Comparison of ENCODE assay signal across 21 cellular contexts in genomic region chr2:134689303-134689702, GRCh38. TPM values are rescaled to one million over a fixed set of nuclear protein-coding genes. Genes with fewer than 3 reads are reported as not detected.
DNase-seq lines count a peak whose midpoint lies in the region; ATAC-seq, FAIRE-seq and TF ChIP-seq lines count a peak whose summit lies in the region.
"Had no signal": no experiment of that assay in that cellular context is flagged by ENCODE, and none has a peak within 500 bp of the region (broad histone marks: within the 10 kb centered on the region; RNA-seq: fewer than 3 reads in every experiment).

No MANE protein-coding gene starts in this region.

- H3K36me3 ChIP-seq in GM12878 (ENCODE audit: control insufficient read depth in 2 of 2, insufficient read depth in 2 of 2, low read length in 1 of 2) (no peaks in the 10 kb centered on the region), breast epithelium (no peaks in the 10 kb centered on the region), lower lobe of right lung (no peaks in the 10 kb centered on the region)

- TF ChIP-seq POLR2A in GM12891 (IDR thresholded peaks at IDR 0.05; ENCODE audit: low read depth, low read length) (no peak), GM12878 (IDR thresholded peaks at IDR 0.05; ENCODE audit: low read depth, low read length) (no peak), GM18505 (IDR thresholded peaks at IDR 0.05; ENCODE audit: borderline replicate concordance, extremely low read depth, insufficient read depth, insufficient read length) (no peak), breast epithelium (IDR thresholded peaks at IDR 0.05) (no peak)

- TF ChIP-seq CTCF in GM12878 (IDR thresholded peaks at IDR 0.05 in 2 of 3, conservative IDR thresholded peaks at IDR 0.05 in 1 of 3; ENCODE audit: control insufficient read depth in 2 of 3, extremely low read depth in 1 of 3, insufficient read depth in 1 of 3, low read depth in 3 of 3, low read length in 3 of 3) (no peak), breast epithelium (IDR thresholded peaks at IDR 0.05) (no peak), lower lobe of right lung (IDR thresholded peaks at IDR 0.05) (no peak)

- RAD21 ChIA-PET in GM12878 (lab: Charles Lee; ENCODE audit: unreplicated experiment), result no interaction called here

- in situ Hi-C loops in GM12878 (cut with MboI), result no loop called here

- intact Hi-C loops in GM12878 (cut with micrococcal nuclease; ENCODE audit: unreplicated experiment) (no loop called here), breast epithelium (cut with DNase I; ENCODE audit: low total_unique reads) (no loop called here), lower lobe of right lung (cut with DNase I) (no loop called here)

- H3K9me3 ChIP-seq in GM12878 (replicated peaks; ENCODE audit: control insufficient read depth, insufficient read depth, low read length), result no peaks in the 10 kb centered on the region
- H3K9me3 ChIP-seq in breast epithelium, result no peaks in the 10 kb centered on the region
- no peaks in the 10 kb centered on the region for H3K9me3 ChIP-seq in lower lobe of right lung
- H3K9me3 ChIP-seq: Caco-2 had no signal

- H3K27ac ChIP-seq in GM12878 (ENCODE audit: control insufficient read depth, insufficient read depth) (no peak overlapping the region), breast epithelium (no peak overlapping the region), lower lobe of right lung (no peak overlapping the region)
- H3K27ac ChIP-seq: GM23248 had no signal

- TF ChIP-seq EP300 in GM12878 (IDR thresholded peaks at IDR 0.05; ENCODE audit: borderline replicate concordance in 1 of 2, control insufficient read depth in 1 of 2, low read depth in 2 of 2, low read length in 2 of 2), result no peak

- no TSS peak for BruUV-seq in GM12878 (replicated peaks; lab: Mats Ljungman, UMichigan)

- ATAC-seq in GM12878 (no peak), GM18505 (IDR thresholded peaks at IDR 0.05; ENCODE audit: unreplicated experiment) (no peak), GM19328 (IDR thresholded peaks at IDR 0.05; ENCODE audit: unreplicated experiment) (no peak), lower lobe of right lung (no peak)
- ATAC-seq: CD8-positive, alpha-beta T cell had no signal

- H3K4me2 ChIP-seq in GM12878 (ENCODE audit: control insufficient read depth, insufficient read depth), result no peak overlapping the region

- H3K4me1 ChIP-seq in GM12878 (ENCODE audit: control insufficient read depth, insufficient read depth, low read length) (no peaks in the 10 kb centered on the region), breast epithelium (no peaks in the 10 kb centered on the region), lower lobe of right lung (no peaks in the 10 kb centered on the region)
- H3K4me1 ChIP-seq: Caco-2 had no signal

- H2AFZ ChIP-seq in GM12878 (ENCODE audit: control insufficient read depth, low read depth, low read length), result no peak overlapping the region
- H2AFZ ChIP-seq: GM23248 had no signal

- SMC1A ChIA-PET in GM12878 (lab: Charles Lee; ENCODE audit: uncharacterized antibody, unreplicated experiment), result no interaction called here

- H4K20me1 ChIP-seq in GM12878 (ENCODE audit: control insufficient read depth, insufficient read depth), result no peaks in the 10 kb centered on the region

- no peaks in the 10 kb centered on the region for H3K27me3 ChIP-seq in GM12878 (replicated peaks in 1 of 2; ENCODE audit: control insufficient read depth in 2 of 2, insufficient read depth in 2 of 2, low read length in 1 of 2)
- H3K27me3 ChIP-seq in breast epithelium, result no peaks in the 10 kb centered on the region
- H3K27me3 ChIP-seq in lower lobe of right lung (ENCODE audit: low read depth), result no peaks in the 10 kb centered on the region

- CTCF ChIA-PET in GM12878 (lab: Yijun Ruan, JAX), result interaction anchor here (0.6 kb wide), 1 partner anchor 13 kb away, joined by 4 read pairs; no protein-coding TSS in a partner anchor

- DNase-seq in CD1c-positive myeloid dendritic cell (ENCODE audit: extremely low spot score) (peak; percentile 34), GM12891 (ENCODE audit: insufficient read length, low spot score) (no peak), OCI-M1 (lab: John Stamatoyannopoulos, UW) (peak; percentile 6), GM12878 (ENCODE audit: low read depth, low spot score) (no peak), breast epithelium (ENCODE audit: low spot score in 2 of 2) (no peak), lower lobe of right lung (no peak)
- DNase-seq: C1 segment of cervical spinal cord; Caco-2; CD4-positive, CD25-positive, alpha-beta regulatory T cell; CD8-positive, alpha-beta T cell; DMS153; DND-41; GM23248; H7; HCEC 1CT had no signal

- POLR2A ChIA-PET in GM12878 (lab: Charles Lee), result no interaction called here

- H3K4me3 ChIP-seq in GM12878, result no peak overlapping the region
- H3K4me3 ChIP-seq in breast epithelium, result no peak overlapping the region
- H3K4me3 ChIP-seq in lower lobe of right lung, result no peak overlapping the region
- H3K4me3 ChIP-seq: GM23248 had no signal

- WGBS in GM12878 (ENCODE audit: insufficient coverage, insufficient replicate concordance, low lambda C conversion rate, missing lambda C conversion rate), result 9% methylated on average over 3 of the region's 3 CpGs

- H3K79me2 ChIP-seq in GM12878 (ENCODE audit: control insufficient read depth, insufficient read depth, low read length), result no peaks in the 10 kb centered on the region

- TF ChIP-seq RAD21 in GM12878 (IDR thresholded peaks at IDR 0.05; ENCODE audit: insufficient read depth, low read depth, low read length), result no peak

- FAIRE-seq in GM12891 (lab: Jason Lieb, UNC) (no peak), GM12878 (lab: Jason Lieb, UNC) (no peak)
- FAIRE-seq: G401.6, H1 had no signal

- H3K9ac ChIP-seq in GM12878 (ENCODE audit: control insufficient read depth, insufficient read depth, low read length), result no peak overlapping the region
- H3K9ac ChIP-seq: GM23248 had no signal

TF ChIP-seq in GM12891, 5 proteins besides CTCF, POLR2A, EP300 and RAD21:
- TF ChIP-seq SPI1 (IDR thresholded peaks at IDR 0.05; ENCODE audit: low read depth, low read length) (peak; percentile 75), POLR2AphosphoS5 (IDR thresholded peaks at IDR 0.05; ENCODE audit: low read depth, low read length) (no peak)

TF ChIP-seq in GM12878, 131 proteins besides CTCF, POLR2A, EP300 and RAD21:
- no peak for TF ChIP-seq RB1 (IDR thresholded peaks at IDR 0.05; ENCODE audit: borderline replicate concordance)
- peak; percentile 53; the same call in 1 of the 2 replicates for TF ChIP-seq SPI1 (IDR thresholded peaks at IDR 0.05; ENCODE audit: borderline replicate concordance, insufficient read depth, low read depth, low read length)

RNA-seq across cellular contexts. Expression of gene TMEM163, which starts 29.5 kb away (rescaled TPM):
- polyA plus RNA-seq in GM12891 (2012; ENCODE audit: low read depth, missing spikeins), result 10.9 TPM
- 4.9 and 6.1 TPM in 2 replicates for total RNA-seq in GM12878 (2013; cell fraction: nucleolus; rRNA removed)
- total RNA-seq in GM12878 (2014; rRNA removed) (0.05 and 0.11 TPM in 2 replicates), GM12878 (2014; rRNA removed; fragmentation: Illumina TruSeq; extraction: Trizol) (0.05 TPM in 1 of 2 replicates, not detected in the other), GM12878 (2021) (not detected in 2 replicates), breast epithelium (1 to 10 TPM in 1 of 3 donors, under 1 TPM in 2; 0.32 to 1.5 (median 0.66) TPM), lower lobe of right lung (31.9 TPM)
- polyA plus RNA-seq in GM12878 (2011; ENCODE audit: low read depth), result 0.43 TPM
- polyA plus RNA-seq in GM12878 (2011; rRNA removed) (0.07 TPM in 2 replicates), GM12878 (2014; fragmentation: Illumina TruSeq; extraction: Trizol) (0.06 TPM in 1 of 2 replicates, not detected in the other), GM12878 (2014; fragmentation: Nextera tagmentation; extraction: Ambion mirVana) (under 1 TPM; 0.05 to 0.06 TPM), GM12878 (2014; rRNA removed) (not detected in 2 replicates), GM12878 (2016; fragmentation: Nextera tagmentation; extraction: Ambion mirVana) (under 1 TPM in 1 of 2 experiments, not detected in 1; 0.10 TPM)
- polyA plus RNA-seq in GM12878 (2011; cell fraction: cytosol; rRNA removed), result 0.10 TPM in 1 of 2 replicates, not detected in the other
- 0.06 TPM in 1 of 2 replicates, not detected in the other for polyA plus RNA-seq in GM12878 (2011; cell fraction: nucleus; rRNA removed)
- polyA plus RNA-seq in GM12878 (2012), result 0.69 and 0.94 TPM in 2 replicates
- polyA minus RNA-seq in GM12878 (2011; rRNA and poly(A)+ RNA removed), result 0.15 TPM in 1 of 2 replicates, not detected in the other
- not detected in 2 replicates for polyA minus RNA-seq in GM12878 (2011; cell fraction: cytosol; rRNA and poly(A)+ RNA removed)
- not detected in 2 replicates for polyA minus RNA-seq in GM12878 (2011; cell fraction: nucleus; rRNA and poly(A)+ RNA removed)
- total RNA-seq: A673, GM23248 had no signal
- polyA plus RNA-seq: BJ, GM23248 had no signal

Comparison
In these comparisons a context has a peak if more than half of its experiments do, and no peak if none do; other contexts are left out.
1. DNase-seq: peak in CD1c-positive myeloid dendritic cell (single experiment) and OCI-M1 (single experiment); none in GM12891 (single experiment), GM12878 (single experiment), breast epithelium (0 of 2) and lower lobe of right lung (single experiment).